ENCODE assay signal across 26 cellular contexts in the genomic region with DNA sequence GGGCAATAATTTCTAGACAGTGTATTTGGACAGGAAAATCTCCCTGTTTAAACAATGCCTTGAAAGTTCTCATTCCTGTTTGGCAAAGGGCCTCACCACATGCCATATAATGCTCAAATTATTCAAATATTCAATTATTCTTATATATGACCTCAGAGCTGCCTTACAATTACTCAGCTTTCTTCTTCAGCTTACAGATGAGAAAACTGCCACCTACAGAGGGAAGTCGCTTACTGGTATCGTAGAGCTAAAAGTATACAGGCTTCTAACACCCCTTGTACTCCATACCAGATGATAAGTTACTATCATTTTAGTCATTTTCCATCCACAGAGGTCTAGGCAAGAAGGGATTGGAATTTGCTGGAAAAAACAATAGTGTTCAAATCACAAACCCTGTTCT.
"Had no signal": no experiment of that assay in that cellular context is flagged by ENCODE, and none has a peak within 500 bp of the region (broad histone marks: within the 10 kb centered on the region; RNA-seq: fewer than 3 reads in every experiment).

No MANE protein-coding gene starts in this region.

- H3K4me1 ChIP-seq: colonic mucosa, esophagus muscularis mucosa, esophagus squamous epithelium, foreskin keratinocyte, gastrocnemius medialis, gastroesophageal sphincter, heart left ventricle, heart right ventricle had no signal

- FAIRE-seq: colon, endometrium, frontal cortex had no signal

- H3K9me3 ChIP-seq: colonic mucosa, esophagus muscularis mucosa, esophagus squamous epithelium, gastrocnemius medialis, gastroesophageal sphincter, heart left ventricle, heart right ventricle had no signal

- H3K27me3 ChIP-seq: colonic mucosa, esophagus muscularis mucosa, esophagus squamous epithelium, foreskin keratinocyte, gastrocnemius medialis, gastroesophageal sphincter, heart right ventricle had no signal

- DNase-seq: colonic mucosa; cortex of kidney; dorsolateral prefrontal cortex; effector CD4-positive, alpha-beta T cell; effector CD8-positive, alpha-beta T cell; effector memory CD4-positive, alpha-beta T cell; effector memory CD8-positive, alpha-beta T cell; endodermal cell; erythroblast; esophagus squamous epithelium; foreskin fibroblast; foreskin keratinocyte; foreskin melanocyte; gastrocnemius medialis; glutamatergic neuron; head of caudate nucleus; heart left ventricle; heart right ventricle had no signal

- H3K27ac ChIP-seq: colonic mucosa, coronary artery, dorsolateral prefrontal cortex, epithelial cell of prostate, esophagus muscularis mucosa, esophagus squamous epithelium, foreskin keratinocyte, gastrocnemius medialis, gastroesophageal sphincter, heart left ventricle, heart right ventricle had no signal

- ATAC-seq: effector memory CD8-positive, alpha-beta T cell; esophagus mucosa; foreskin keratinocyte; gastrocnemius medialis; gastroesophageal sphincter; heart left ventricle; heart right ventricle had no signal

- H3K4me3 ChIP-seq: colonic mucosa, coronary artery, dorsolateral prefrontal cortex, esophagus muscularis mucosa, esophagus squamous epithelium, gastrocnemius medialis, gastroesophageal sphincter, heart left ventricle, heart right ventricle had no signal

- H3K36me3 ChIP-seq: colonic mucosa, esophagus muscularis mucosa, esophagus squamous epithelium, gastrocnemius medialis, gastroesophageal sphincter, heart left ventricle, heart right ventricle had no signal
